ENCODE assay signal across 17 cellular contexts in the genomic region with DNA sequence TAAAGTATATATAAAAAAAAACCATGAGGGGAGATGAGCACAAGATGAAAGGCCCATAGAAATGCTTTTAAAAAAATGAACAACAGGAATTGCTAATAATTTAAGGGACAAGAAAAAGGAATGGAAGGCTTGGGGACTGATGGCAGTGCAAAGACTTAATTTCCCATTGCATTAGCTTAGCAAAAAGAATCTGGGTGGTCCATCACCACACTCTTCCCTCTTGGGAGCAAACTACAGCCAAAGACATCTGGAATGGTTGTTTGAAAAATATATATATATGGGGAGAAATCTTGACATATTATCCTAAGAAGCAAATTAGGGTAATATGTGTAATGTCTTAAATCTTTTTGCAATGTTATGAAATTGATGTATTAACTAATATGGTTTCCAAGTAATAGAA.
DNase-seq lines count a peak whose midpoint lies in the region; ATAC-seq, FAIRE-seq and TF ChIP-seq lines count a peak whose summit lies in the region.
"Had no signal": no experiment of that assay in that cellular context is flagged by ENCODE, and none has a peak within 500 bp of the region (broad histone marks: within the 10 kb centered on the region; RNA-seq: fewer than 3 reads in every experiment).

No MANE protein-coding gene starts in this region.

- H3K4me2 ChIP-seq in endothelial cell of umbilical vein (ENCODE audit: insufficient read depth, low read length): peak overlapping the region; percentile 63
- peak overlapping the region; percentile 48 for H3K4me2 ChIP-seq in skeletal muscle satellite cell (ENCODE audit: low read length)

- TF ChIP-seq CTCF in Calu3 (IDR thresholded peaks at IDR 0.05; ENCODE audit: unreplicated experiment) (no peak), endothelial cell of umbilical vein (IDR thresholded peaks at IDR 0.05; ENCODE audit: extremely low read depth in 1 of 2, insufficient read depth in 1 of 2, low read depth in 1 of 2, low read length in 2 of 2) (no peak)

- dilution Hi-C loops in endothelial cell of umbilical vein (cut with MboI; ENCODE audit: extremely low pct_ligation_motif_present, low sequenced_read_pairs): no loop called here

- BruUV-seq in Calu3 (replicated peaks; lab: Mats Ljungman, UMichigan) (no TSS peak), endothelial cell of umbilical vein (replicated peaks; lab: Mats Ljungman, UMichigan) (no TSS peak)

- DNase-seq in Calu3: no peak
- no peak for DNase-seq in endothelial cell of umbilical vein (ENCODE audit: low read depth, low spot score)
- no peak for DNase-seq in NCI-H524 treated with DMSO at 0.1 percent for 48 hours (lab: John Stamatoyannopoulos, UW)
- DNase-seq in natural killer cell treated with Interleukin-12 subunit alpha and Interleukin-12 subunit beta and Interleukin-15 and Interleukin-18, amount 100 ng/mL, for 72 hours (ENCODE audit: low spot score): no peak
- DNase-seq in NCI-H146 (lab: John Stamatoyannopoulos, UW): no peak
- DNase-seq: MM.1S, NCI-H1105, NCI-H1930, NCI-H2171 treated with DMSO at 0.1 percent for 48 hours, NCI-H510A, SIG-M5 had no signal

- H3K4me3 Mint-ChIP-seq in Calu3 (ENCODE audit: low read depth, unreplicated experiment): no peak overlapping the region
- H3K4me3 Mint-ChIP-seq in natural killer cell treated with Interleukin-12 subunit alpha and Interleukin-12 subunit beta and Interleukin-15 and Interleukin-18, amount 100 ng/mL, for 72 hours: no peak overlapping the region

- POLR2A ChIA-PET in endothelial cell of umbilical vein (lab: Charles Lee): interaction anchor here (1.3 to 2.5 kb wide), 2 partner anchors 78 to 185 kb away, joined by 4 to 18 read pairs; no protein-coding TSS in a partner anchor

- no peaks in the 10 kb centered on the region for H3K36me3 ChIP-seq in HUES6 (ENCODE audit: control insufficient read depth, insufficient read depth, low read length)
- no peaks in the 10 kb centered on the region for H3K36me3 ChIP-seq in endothelial cell of umbilical vein (ENCODE audit: control insufficient read depth in 2 of 2, extremely low read depth in 1 of 2, insufficient read depth in 2 of 2, low read length in 2 of 2)
- no peaks in the 10 kb centered on the region for H3K36me3 ChIP-seq in skeletal muscle satellite cell (ENCODE audit: insufficient read depth, low read length)

- no peaks in the 10 kb centered on the region for H3K9me3 ChIP-seq in HUES6 (ENCODE audit: control insufficient read depth, insufficient read depth, low read depth, low read length)
- no peaks in the 10 kb centered on the region for H3K9me3 ChIP-seq in endothelial cell of umbilical vein (replicated peaks; ENCODE audit: control insufficient read depth, insufficient read depth, low read length)
- no peaks in the 10 kb centered on the region for H3K9me3 ChIP-seq in skeletal muscle satellite cell (replicated peaks; ENCODE audit: low read length)

- no peaks in the 10 kb centered on the region for H3K27me3 Mint-ChIP-seq in Calu3 (ENCODE audit: unreplicated experiment)
- no peaks in the 10 kb centered on the region for H3K27me3 Mint-ChIP-seq in natural killer cell treated with Interleukin-12 subunit alpha and Interleukin-12 subunit beta and Interleukin-15 and Interleukin-18, amount 100 ng/mL, for 72 hours

- no peak overlapping the region for H3K4me3 ChIP-seq in HUES6 (ENCODE audit: low read depth, low read length)
- no peak overlapping the region for H3K4me3 ChIP-seq in endothelial cell of umbilical vein (replicated peaks in 1 of 3; ENCODE audit: insufficient read depth in 1 of 3, low read depth in 1 of 3, low read length in 3 of 3)
- no peak overlapping the region for H3K4me3 ChIP-seq in skeletal muscle satellite cell (ENCODE audit: low read length)
- H3K4me3 ChIP-seq: GM12878 had no signal

- peaks cover 27% of the 10 kb centered on the region for H3K36me3 Mint-ChIP-seq in Calu3 (ENCODE audit: insufficient read depth, unreplicated experiment)
- no peaks in the 10 kb centered on the region for H3K36me3 Mint-ChIP-seq in natural killer cell treated with Interleukin-12 subunit alpha and Interleukin-12 subunit beta and Interleukin-15 and Interleukin-18, amount 100 ng/mL, for 72 hours

- H3K9me3 Mint-ChIP-seq in Calu3 (ENCODE audit: low read depth, unreplicated experiment): no peaks in the 10 kb centered on the region
- peaks cover 8% of the 10 kb centered on the region for H3K9me3 Mint-ChIP-seq in natural killer cell treated with Interleukin-12 subunit alpha and Interleukin-12 subunit beta and Interleukin-15 and Interleukin-18, amount 100 ng/mL, for 72 hours

- peaks cover 11% of the 10 kb centered on the region for H3K79me2 ChIP-seq in endothelial cell of umbilical vein (ENCODE audit: control insufficient read depth, insufficient read depth, low read length)

- peak overlapping the region; percentile 96 for H3K27ac Mint-ChIP-seq in Calu3 (ENCODE audit: unreplicated experiment)
- no peak overlapping the region for H3K27ac Mint-ChIP-seq in natural killer cell treated with Interleukin-12 subunit alpha and Interleukin-12 subunit beta and Interleukin-15 and Interleukin-18, amount 100 ng/mL, for 72 hours

- CTCF ChIA-PET in Calu3 (lab: Charles Lee): interaction anchor here (0.7 to 1.6 kb wide), 7 partner anchors 12 to 1137 kb away, joined by 3 to 11 read pairs (median 3); no protein-coding TSS in a partner anchor
- CTCF ChIA-PET in endothelial cell of umbilical vein (lab: Charles Lee): interaction anchor here (0.7 to 4.3 kb wide), 9 partner anchors 26 to 1136 kb away, joined by 3 to 26 read pairs (median 7); no protein-coding TSS in a partner anchor

- H4K20me1 ChIP-seq in endothelial cell of umbilical vein (replicated peaks; ENCODE audit: control insufficient read depth, extremely low read depth, insufficient read depth, low read length): no peaks in the 10 kb centered on the region

- no peak overlapping the region for H3K9ac ChIP-seq in HUES6 (ENCODE audit: low read length)
- H3K9ac ChIP-seq in endothelial cell of umbilical vein (replicated peaks; ENCODE audit: extremely low read depth, insufficient read depth, low read length): peak overlapping the region; percentile 85
- H3K9ac ChIP-seq in skeletal muscle satellite cell (ENCODE audit: low read depth, low read length): peak overlapping the region; percentile 87

- FAIRE-seq in endothelial cell of umbilical vein (lab: Jason Lieb, UNC): no peak
- FAIRE-seq: GM12878, GM18507, HepG2 had no signal

- H3K27ac ChIP-seq in HUES6 (ENCODE audit: low read depth, low read length) (0 out of 2 replicates have a peak overlapping the region, but pooled peaks have one; percentile 20), endothelial cell of umbilical vein (ENCODE audit: insufficient read depth, low read depth, low read length) (peak overlapping the region; percentile 96)
- H3K27ac ChIP-seq: C4-2B had no signal

- peaks cover 55% of the 10 kb centered on the region for H3K4me1 Mint-ChIP-seq in Calu3 (ENCODE audit: low read depth, unreplicated experiment)
- no peaks in the 10 kb centered on the region for H3K4me1 Mint-ChIP-seq in natural killer cell treated with Interleukin-12 subunit alpha and Interleukin-12 subunit beta and Interleukin-15 and Interleukin-18, amount 100 ng/mL, for 72 hours (ENCODE audit: low read depth in 2 of 2)

- TF ChIP-seq POLR2A in endothelial cell of umbilical vein (IDR thresholded peaks at IDR 0.05; ENCODE audit: low read depth, low read length): no peak

- ATAC-seq in natural killer cell treated with Interleukin-12 subunit alpha and Interleukin-12 subunit beta and Interleukin-15 and Interleukin-18, amount 100 ng/mL, for 72 hours: no peak
- ATAC-seq: GM12878 had no signal

- intact Hi-C loops in Calu3 (cut with micrococcal nuclease; ENCODE audit: unreplicated experiment): loop anchor here (1.0 to 10.0 kb wide), 3 partner anchors 78 to 496 kb away; no protein-coding TSS in a partner anchor
- intact Hi-C loops in endothelial cell of umbilical vein (cut with micrococcal nuclease): loop anchor here (1.0 to 2.0 kb wide), 2 partner anchors 116 to 727 kb away; a partner anchor contains a TSS

- H3K4me1 ChIP-seq in HUES6 (ENCODE audit: control insufficient read depth, insufficient read depth, low read length): peaks cover 30% of the 10 kb centered on the region
- peaks cover 70% of the 10 kb centered on the region for H3K4me1 ChIP-seq in endothelial cell of umbilical vein (ENCODE audit: control insufficient read depth, extremely low read depth, insufficient read depth, low read length)
- H3K4me1 ChIP-seq in skeletal muscle satellite cell (ENCODE audit: control insufficient read depth, insufficient read depth, low read length): peaks cover 67% of the 10 kb centered on the region

- no peak overlapping the region for H2AFZ ChIP-seq in endothelial cell of umbilical vein (ENCODE audit: low read depth, low read length)

- no peaks in the 10 kb centered on the region for H3K9me1 ChIP-seq in endothelial cell of umbilical vein (replicated peaks; ENCODE audit: control insufficient read depth, extremely low read depth, insufficient read depth, low read length)

- H3K27me3 ChIP-seq in HUES6 (ENCODE audit: control insufficient read depth, insufficient read depth, low read length): no peaks in the 10 kb centered on the region
- H3K27me3 ChIP-seq in endothelial cell of umbilical vein (ENCODE audit: control insufficient read depth in 2 of 2, insufficient read depth in 2 of 2, low read length in 2 of 2): no peaks in the 10 kb centered on the region
- H3K27me3 ChIP-seq in skeletal muscle satellite cell (ENCODE audit: control insufficient read depth, insufficient read depth, low read length): no peaks in the 10 kb centered on the region

TF ChIP-seq in endothelial cell of umbilical vein, 7 proteins besides CTCF, POLR2A, EP300 and RAD21:
- TF ChIP-seq, protein P1, sequence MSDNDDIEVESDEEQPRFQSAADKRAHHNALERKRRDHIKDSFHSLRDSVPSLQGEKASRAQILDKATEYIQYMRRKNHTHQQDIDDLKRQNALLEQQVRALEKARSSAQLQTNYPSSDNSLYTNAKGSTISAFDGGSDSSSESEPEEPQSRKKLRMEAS (IDR thresholded peaks at IDR 0.05; ENCODE audit: insufficient read depth, insufficient read length): no peak
- TF ChIP-seq POLR2AphosphoS5 (IDR thresholded peaks at IDR 0.05; ENCODE audit: insufficient read depth, low read depth, low read length) (no peak), EZH2 (IDR thresholded peaks at IDR 0.05; ENCODE audit: borderline replicate concordance, low read depth, low read length, severe bottlenecking) (no peak), GATA2 (IDR thresholded peaks at IDR 0.05; ENCODE audit: insufficient read depth, insufficient read length, low read depth, low read length) (no peak), FOS (IDR thresholded peaks at IDR 0.05; ENCODE audit: borderline replicate concordance, insufficient read depth, low read length) (no peak)
